ENCODE assay signal across 1 cellular context in the genomic region with DNA sequence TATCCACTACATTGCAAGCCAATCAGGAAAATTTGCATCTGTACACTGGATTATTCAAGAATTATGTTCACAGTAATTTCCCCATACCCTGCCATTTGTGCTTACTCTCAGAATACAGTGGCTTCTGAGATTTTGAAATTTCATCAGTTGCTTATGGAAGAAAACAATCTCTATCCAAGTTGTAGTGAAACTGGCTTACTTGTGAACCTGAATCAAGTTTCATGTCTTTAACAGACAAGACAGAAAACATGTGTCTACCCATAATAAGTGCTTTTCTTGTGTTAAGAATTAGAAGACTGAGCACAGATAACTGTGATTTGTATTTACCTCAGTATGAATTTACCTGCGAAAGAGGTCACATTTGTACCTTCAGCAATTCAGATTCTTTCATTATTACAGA.
TF ChIP-seq lines count a peak whose summit lies in the region.

No MANE protein-coding gene starts in this region.

TF ChIP-seq in GM23338, 12 proteins besides CTCF, POLR2A, EP300 and RAD21 (continued from another document):
- TF ChIP-seq ZNF462 (CRISPR knock-in tag; IDR thresholded peaks at IDR 0.05), result no peak
- TF ChIP-seq ZNF331 (CRISPR knock-in tag; IDR thresholded peaks at IDR 0.05; ENCODE audit: low read depth), result no peak
- no peak for TF ChIP-seq ETS1 (IDR thresholded peaks at IDR 0.05)
- TF ChIP-seq EZH2phosphoT487 (IDR thresholded peaks at IDR 0.05; ENCODE audit: unreplicated experiment), result no peak
- TF ChIP-seq POLR2AphosphoS5 (IDR thresholded peaks at IDR 0.05; ENCODE audit: low read depth), result no peak
- TF ChIP-seq NANOG (IDR thresholded peaks at IDR 0.05; ENCODE audit: borderline replicate concordance), result no peak
- no peak for TF ChIP-seq ZNF114 (CRISPR knock-in tag; IDR thresholded peaks at IDR 0.05)
TF ChIP-seq in GM23338: peak in this region for 0.
